Comparison of ENCODE assay signal across 22 cellular contexts in genomic region chr10:119399466-119399865, GRCh38.
DNase-seq lines count a peak whose midpoint lies in the region; ATAC-seq, FAIRE-seq and TF ChIP-seq lines count a peak whose summit lies in the region.
"Had no signal": no experiment of that assay in that cellular context is flagged by ENCODE, and none has a peak within 500 bp of the region (broad histone marks: within the 10 kb centered on the region; RNA-seq: fewer than 3 reads in every experiment).

No MANE protein-coding gene starts in this region.

- no peak overlapping the region for H3K18ac ChIP-seq in H1 (ENCODE audit: extremely low read depth, low read length)

- no peak overlapping the region for H3K14ac ChIP-seq in H1 (ENCODE audit: insufficient read length)

- H3K36me3 ChIP-seq in left ventricle myocardium inferior (peaks cover 33% of the 10 kb centered on the region), H1 (ENCODE audit: control insufficient read depth in 2 of 4, insufficient read depth in 4 of 4, low read length in 3 of 4) (no peaks in the 10 kb centered on the region)

- peak overlapping the region; percentile 27 to 39 (median 36) for H3K27ac Mint-ChIP-seq in nephron
- no peak overlapping the region for H3K27ac Mint-ChIP-seq in activated CD4-positive, alpha-beta memory T cell treated with anti-CD3 and anti-CD28 coated beads for 36 hours
- no peak overlapping the region for H3K27ac Mint-ChIP-seq in activated naive CD8-positive, alpha-beta T cell treated with anti-CD3 and anti-CD28 coated beads for 36 hours

- CTCF ChIA-PET in H1 (lab: Charles Lee; ENCODE audit: partially characterized antibody) = interaction anchor here (0.7 to 2.1 kb wide), 8 partner anchors 7 to 201 kb away, joined by 3 to 10 read pairs (median 4); partner anchors contain the start of gene GRK5
- CTCF ChIA-PET in activated CD4-positive, alpha-beta memory T cell treated with anti-CD3 and anti-CD28 coated beads for 36 hours (lab: Charles Lee) = interaction anchor here (1.4 kb wide), 2 partner anchors 19 to 192 kb away, joined by 3 to 5 read pairs; partner anchors contain the start of gene GRK5

- H3K4me3 Mint-ChIP-seq in nephron = no peak overlapping the region
- H3K4me3 Mint-ChIP-seq in activated CD4-positive, alpha-beta memory T cell treated with anti-CD3 and anti-CD28 coated beads for 36 hours = no peak overlapping the region
- H3K4me3 Mint-ChIP-seq in activated naive CD8-positive, alpha-beta T cell treated with anti-CD3 and anti-CD28 coated beads for 36 hours = no peak overlapping the region

- no peaks in the 10 kb centered on the region for H3K79me1 ChIP-seq in H1 (ENCODE audit: low read depth, low read length)

- no peak overlapping the region for H2AK5ac ChIP-seq in H1 (ENCODE audit: low read depth, low read length)

- no peak overlapping the region for H3K9ac ChIP-seq in H1 (replicated peaks in 1 of 4; ENCODE audit: extremely low read depth in 1 of 4, low read depth in 3 of 4, low read length in 3 of 4)

- no peak for ATAC-seq in left cardiac atrium

- H3K23me2 ChIP-seq in H1 (ENCODE audit: low read depth, low read length) = peaks cover 2% of the 10 kb centered on the region; the same call in 1 of the 2 replicates

- no peak overlapping the region for H3K4me2 ChIP-seq in H1 (ENCODE audit: insufficient read depth in 1 of 2, low read depth in 2 of 2, low read length in 2 of 2)

- no peak for TF ChIP-seq CTCF in left ventricle myocardium inferior (IDR thresholded peaks at IDR 0.05; ENCODE audit: borderline replicate concordance)
- TF ChIP-seq CTCF in H1 (IDR thresholded peaks at IDR 0.05; ENCODE audit: control extremely low read depth in 1 of 3, insufficient read depth in 1 of 3, low read depth in 1 of 3, low read length in 3 of 3) = no peak
- TF ChIP-seq CTCF in nephron (IDR thresholded peaks at IDR 0.05; ENCODE audit: unreplicated experiment in 3 of 3) = no peak

- peak overlapping the region; percentile 68; the same call in 1 of the 2 replicates for H4K8ac ChIP-seq in H1 (ENCODE audit: extremely low read depth, insufficient read depth, low read length)

- H3K27me3 ChIP-seq in left ventricle myocardium inferior (ENCODE audit: low read depth) (no peaks in the 10 kb centered on the region), H1 (replicated peaks in 1 of 4; ENCODE audit: control insufficient read depth in 3 of 4, extremely low read depth in 1 of 4, insufficient read depth in 3 of 4, low read length in 3 of 4) (no peaks in the 10 kb centered on the region; a peak in 1 of 7 replicates)

- H3K4me1 Mint-ChIP-seq in nephron = peaks cover 50% of the 10 kb centered on the region
- H3K4me1 Mint-ChIP-seq in activated CD4-positive, alpha-beta memory T cell treated with anti-CD3 and anti-CD28 coated beads for 36 hours (ENCODE audit: low read depth) = peaks cover 7% of the 10 kb centered on the region
- H3K4me1 Mint-ChIP-seq in activated naive CD8-positive, alpha-beta T cell treated with anti-CD3 and anti-CD28 coated beads for 36 hours = peaks cover 9% of the 10 kb centered on the region

- H3K36me3 Mint-ChIP-seq in nephron (ENCODE audit: low read depth) = peaks cover 9% of the 10 kb centered on the region
- H3K36me3 Mint-ChIP-seq in activated CD4-positive, alpha-beta memory T cell treated with anti-CD3 and anti-CD28 coated beads for 36 hours = peaks cover 2% of the 10 kb centered on the region
- H3K36me3 Mint-ChIP-seq in activated naive CD8-positive, alpha-beta T cell treated with anti-CD3 and anti-CD28 coated beads for 36 hours = peaks cover 2% of the 10 kb centered on the region

- H3K4me3 ChIP-seq in left ventricle myocardium inferior (no peak overlapping the region), H1 (ENCODE audit: extremely low read depth in 1 of 4, insufficient read depth in 2 of 4, low read depth in 3 of 4, low read length in 4 of 4) (no peak overlapping the region)

- no peak for FAIRE-seq in H1 (lab: Jason Lieb, UNC)
- FAIRE-seq: D721Med, RCC 7860 had no signal

- H3K4me1 ChIP-seq in left ventricle myocardium inferior (peaks cover 78% of the 10 kb centered on the region), H1 (replicated peaks in 1 of 4; ENCODE audit: control insufficient read depth in 3 of 4, insufficient read depth in 4 of 4, low read length in 3 of 4) (no peaks in the 10 kb centered on the region; a peak in 1 of 7 replicates)

- H3K56ac ChIP-seq in H1 (replicated peaks; ENCODE audit: insufficient read length, low read depth, low read length) = no peak overlapping the region

- H3K9me3 Mint-ChIP-seq in nephron = no peaks in the 10 kb centered on the region
- no peaks in the 10 kb centered on the region for H3K9me3 Mint-ChIP-seq in activated CD4-positive, alpha-beta memory T cell treated with anti-CD3 and anti-CD28 coated beads for 36 hours
- no peaks in the 10 kb centered on the region for H3K9me3 Mint-ChIP-seq in activated naive CD8-positive, alpha-beta T cell treated with anti-CD3 and anti-CD28 coated beads for 36 hours

- POLR2A ChIA-PET in H1 (lab: Charles Lee; ENCODE audit: partially characterized antibody) = no interaction called here
- POLR2A ChIA-PET in activated CD4-positive, alpha-beta memory T cell treated with anti-CD3 and anti-CD28 coated beads for 36 hours (lab: Charles Lee) = no interaction called here

- no peak overlapping the region for H4K91ac ChIP-seq in H1 (replicated peaks; ENCODE audit: insufficient read length, low read length)

- peaks cover 13% of the 10 kb centered on the region for H3K27me3 Mint-ChIP-seq in nephron (ENCODE audit: low read depth)
- no peaks in the 10 kb centered on the region for H3K27me3 Mint-ChIP-seq in activated CD4-positive, alpha-beta memory T cell treated with anti-CD3 and anti-CD28 coated beads for 36 hours
- no peaks in the 10 kb centered on the region for H3K27me3 Mint-ChIP-seq in activated naive CD8-positive, alpha-beta T cell treated with anti-CD3 and anti-CD28 coated beads for 36 hours

- H3K9me3 ChIP-seq in left ventricle myocardium inferior (replicated peaks) = no peaks in the 10 kb centered on the region
- H3K9me3 ChIP-seq in H1 (ENCODE audit: insufficient read depth in 2 of 2, low read depth in 1 of 2, low read length in 1 of 2) = no peaks in the 10 kb centered on the region

- no peak for TF ChIP-seq EP300 in H1 (IDR thresholded peaks at IDR 0.05; ENCODE audit: borderline replicate concordance in 1 of 2, low read depth in 2 of 2, low read length in 2 of 2)

- whole genome bisulfite sequencing in H1 (ENCODE audit: extremely low coverage in 1 of 2, insufficient coverage in 1 of 2, insufficient read length in 1 of 2, insufficient replicate concordance in 2 of 2, low coverage in 1 of 2, low lambda C conversion rate in 2 of 2, missing lambda C conversion rate in 1 of 2), 2 experiments = 94% methylated on average over 3 of the region's 3 CpGs; no CpG with 5 or more reads in 1 of the 2 experiments

- TF ChIP-seq RAD21 in H1 (IDR thresholded peaks at IDR 0.05 in 1 of 2, conservative IDR thresholded peaks at IDR 0.05 in 1 of 2; ENCODE audit: low read depth in 2 of 2, low read length in 2 of 2) = no peak

- no peak overlapping the region for H2BK12ac ChIP-seq in H1 (ENCODE audit: low read depth, low read length)

- intact Hi-C loops in left ventricle myocardium inferior (cut with micrococcal nuclease) (no loop called here), left cardiac atrium (cut with DNase I) (no loop called here)
- intact Hi-C loops in activated CD4-positive, alpha-beta memory T cell treated with anti-CD3 and anti-CD28 coated beads for 36 hours (cut with micrococcal nuclease) = no loop called here

- H3K27ac ChIP-seq in left ventricle myocardium inferior (replicated peaks) = peak overlapping the region; percentile 89
- no peak overlapping the region for H3K27ac ChIP-seq in H1 (ENCODE audit: low read depth, low read length)
- H3K27ac ChIP-seq: C4-2B had no signal

- no peak overlapping the region for H4K5ac ChIP-seq in H1 (ENCODE audit: insufficient read length, low read depth, low read length)

- no peaks in the 10 kb centered on the region for H4K20me1 ChIP-seq in H1 (replicated peaks in 1 of 2; ENCODE audit: control insufficient read depth in 1 of 2, insufficient read depth in 2 of 2, low read length in 2 of 2)

- no peak for TF ChIP-seq POLR2A in H1 (IDR thresholded peaks at IDR 0.05; ENCODE audit: control extremely low read depth in 1 of 2, low read depth in 2 of 2, low read length in 2 of 2)

- no peak overlapping the region for H2BK15ac ChIP-seq in H1 (ENCODE audit: low read length)

- H2AFZ ChIP-seq in H1 (ENCODE audit: low read length) = no peak overlapping the region

- H2BK120ac ChIP-seq in H1 (replicated peaks; ENCODE audit: low read depth, low read length) = no peak overlapping the region

- H3K4ac ChIP-seq in H1 (replicated peaks; ENCODE audit: insufficient read length, low read depth, low read length) = no peak overlapping the region

- no peak overlapping the region for H2BK20ac ChIP-seq in H1 (ENCODE audit: low read length)

- no peak overlapping the region for H2BK5ac ChIP-seq in H1 (ENCODE audit: low read depth, low read length)

- no peak overlapping the region for H3K23ac ChIP-seq in H1 (ENCODE audit: insufficient read length)

- DNase-seq in left ventricle myocardium inferior = no peak
- no peak for DNase-seq in left cardiac atrium
- DNase-seq in H1 (ENCODE audit: low read depth in 1 of 2, low spot score in 2 of 2) = no peak
- DNase-seq in stimulated activated naive CD4-positive, alpha-beta T cell (lab: John Stamatoyannopoulos, UW) = no peak
- DNase-seq in activated CD4-positive, alpha-beta memory T cell treated with anti-CD3 and anti-CD28 coated beads for 36 hours = no peak
- no peak for DNase-seq in activated effector memory CD4-positive, alpha-beta T cell treated with anti-CD3 and anti-CD28 coated beads, Interleukin-2, amount 50 U/mL, for 16 hours
- DNase-seq in activated naive CD8-positive, alpha-beta T cell treated with anti-CD3 and anti-CD28 coated beads for 36 hours = no peak
- DNase-seq: 8988T, AML-193, DMS53, EL, GF-D8, Kasumi-1, NCI-H1417 treated with DMSO at 0.1 percent for 48 hours, NCI-H187, NCI-H446, NCI-H526, OCI-M1 had no signal

- H3K79me2 ChIP-seq in H1 (ENCODE audit: control insufficient read depth in 1 of 2, insufficient read depth in 2 of 2, low read length in 2 of 2) = no peaks in the 10 kb centered on the region

TF ChIP-seq in H1, 55 proteins besides CTCF, POLR2A, EP300 and RAD21 (continues in another document):
- TF ChIP-seq EZH2 (IDR thresholded peaks at IDR 0.05; ENCODE audit: low read depth, low read length, severe bottlenecking) = no peak
- TF ChIP-seq TAF1 (IDR thresholded peaks at IDR 0.05; ENCODE audit: low read depth, low read length) = no peak
- TF ChIP-seq SIN3A (conservative IDR thresholded peaks at IDR 0.05 in 1 of 2, IDR thresholded peaks at IDR 0.05 in 1 of 2; ENCODE audit: low read depth in 1 of 2, low read length in 2 of 2) = no peak
- TF ChIP-seq RNF2 (IDR thresholded peaks at IDR 0.05; ENCODE audit: borderline replicate concordance, low read depth, low read length, missing control alignments, poor library complexity, severe bottlenecking) = no peak
- TF ChIP-seq SP4 (IDR thresholded peaks at IDR 0.05; ENCODE audit: low read length) = no peak
- no peak for TF ChIP-seq GABPA (IDR thresholded peaks at IDR 0.05; ENCODE audit: borderline replicate concordance, insufficient read depth, low read length)
- TF ChIP-seq CREB1 (IDR thresholded peaks at IDR 0.05) = no peak
- no peak for TF ChIP-seq SP1 (IDR thresholded peaks at IDR 0.05; ENCODE audit: low read depth, low read length)
- no peak for TF ChIP-seq JUN (IDR thresholded peaks at IDR 0.05; ENCODE audit: low read depth, low read length)

Comparison
In these comparisons a context has a peak if more than half of its experiments do, and no peak if none do; other contexts are left out.
1. H3K27ac Mint-ChIP-seq: peak in nephron (3 of 3); none in activated CD4-positive, alpha-beta memory T cell treated with anti-CD3 and anti-CD28 coated beads for 36 hours (single experiment) and activated naive CD8-positive, alpha-beta T cell treated with anti-CD3 and anti-CD28 coated beads for 36 hours (single experiment).